In the genomic region with DNA sequence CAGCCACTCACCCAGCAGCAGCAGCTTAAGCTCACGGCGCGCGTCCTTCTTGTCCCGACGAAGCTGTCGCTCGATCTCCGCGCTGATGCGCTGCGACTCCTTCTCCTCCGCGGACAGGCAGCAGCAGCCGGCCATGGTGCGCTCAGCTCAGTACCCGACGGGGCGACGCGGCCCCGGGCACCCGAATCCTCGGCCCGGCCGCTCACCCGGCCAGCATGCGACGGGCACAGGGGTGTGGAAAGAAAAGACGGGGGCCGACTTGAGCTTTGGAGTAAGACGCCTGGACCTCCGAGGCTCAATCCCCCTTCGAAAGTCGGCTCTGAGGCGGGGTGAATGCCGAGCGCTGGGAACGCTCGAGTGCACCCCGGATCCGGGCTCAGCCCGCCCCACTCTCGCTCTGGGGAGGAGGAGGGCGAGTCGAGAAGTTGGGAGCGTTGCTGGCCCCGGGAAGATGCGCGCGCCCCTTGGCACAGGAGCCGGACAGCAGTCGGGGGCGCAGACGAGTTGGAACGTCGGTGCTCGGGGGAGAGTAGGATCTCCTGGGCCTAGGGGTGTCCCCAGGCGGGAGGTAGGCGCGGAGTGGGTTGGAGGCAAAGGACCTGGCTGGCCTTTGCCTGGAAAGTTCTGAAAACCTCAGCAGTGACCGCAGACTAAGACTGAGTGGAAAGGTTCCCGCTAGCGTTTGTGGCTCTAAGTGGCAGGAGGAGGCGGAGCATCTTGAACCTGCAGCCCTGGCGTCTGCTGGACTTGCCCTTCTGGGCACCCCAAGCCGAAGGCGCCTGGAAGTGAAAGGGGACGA, we compare ENCODE assay signal across 8 cellular contexts. TPM values are rescaled to one million over a fixed set of nuclear protein-coding genes. Genes with fewer than 3 reads are reported as not detected.
DNase-seq lines count a peak whose midpoint lies in the region; ATAC-seq and TF ChIP-seq lines count a peak whose summit lies in the region.

A gene (minus strand): TSS at position 664 of the 799 bp plus-strand sequence. CDS start 529 bp downstream, at position 135.

- H3K4me3 ChIP-seq in esophagus muscularis mucosa: peak within 1 kb of the TSS; percentile 59 to 65 (median 62)
- H3K4me3 ChIP-seq in muscle layer of duodenum (ENCODE audit: low read depth in 1 of 2, low read length in 2 of 2): peak within 1 kb of the TSS; percentile 70 to 79

- no peak for TF ChIP-seq EP300 in esophagus muscularis mucosa (IDR thresholded peaks at IDR 0.05)

- no peaks in the 10 kb centered on the region for H3K9me3 ChIP-seq in esophagus muscularis mucosa
- H3K9me3 ChIP-seq in muscle layer of duodenum (ENCODE audit: control insufficient read depth in 1 of 2, low read length in 2 of 2): no peaks in the 10 kb centered on the region

- TF ChIP-seq CTCF in esophagus muscularis mucosa (IDR thresholded peaks at IDR 0.05): no peak

- H3K27me3 ChIP-seq in esophagus muscularis mucosa (peaks cover 0 to 23% (median 3%) of the 10 kb centered on the region in 4 donors), muscle layer of duodenum (ENCODE audit: low read depth, low read length) (no peaks in the 10 kb centered on the region)

- ATAC-seq in HG02973 (IDR thresholded peaks at IDR 0.05; ENCODE audit: unreplicated experiment): no peak
- ATAC-seq in HG03025 (IDR thresholded peaks at IDR 0.05; ENCODE audit: low FRiP score, unreplicated experiment): no peak

- WGBS in esophagus muscularis mucosa: 0% methylated on average over 13 of the region's 69 CpGs

- DNase-seq in Ammon's horn (ENCODE audit: low spot score) (peak; percentile 42), NCI-H2227 (lab: John Stamatoyannopoulos, UW; ENCODE audit: unreplicated experiment) (peak; percentile 42), esophagus muscularis mucosa (ENCODE audit: extremely low spot score) (no peak), SK-N-DZ (ENCODE audit: low spot score) (no peak)
- DNase-seq in stimulated activated CD4-positive, alpha-beta T cell treated with anti-CD3 and anti-CD28 coated beads, Interleukin-4, amount 100 ng/mL, for 24 hours: no peak

- peak within 1 kb of the TSS; percentile 58 to 78 (median 64) for H3K27ac ChIP-seq in esophagus muscularis mucosa (replicated peaks in 1 of 4)
- H3K27ac ChIP-seq in muscle layer of duodenum (ENCODE audit: low read length): no peak within 1 kb of the TSS

- H3K36me3 ChIP-seq in esophagus muscularis mucosa: no peaks in the 10 kb centered on the region
- no peaks in the 10 kb centered on the region for H3K36me3 ChIP-seq in muscle layer of duodenum (ENCODE audit: control insufficient read depth in 1 of 2, insufficient read depth in 2 of 2, low read length in 2 of 2)

- H3K4me1 ChIP-seq in esophagus muscularis mucosa (peaks cover 0 to 35% (median 32%) of the 10 kb centered on the region in 4 donors), muscle layer of duodenum (ENCODE audit: control insufficient read depth in 1 of 2, insufficient read depth in 2 of 2, low read length in 2 of 2) (peaks cover 3 to 15% of the 10 kb centered on the region in 2 donors)

- no peak for TF ChIP-seq POLR2A in esophagus muscularis mucosa (IDR thresholded peaks at IDR 0.05; ENCODE audit: low read depth)

- intact Hi-C loops in esophagus muscularis mucosa (cut with DNase I): loop anchor here (5.0 to 10.0 kb wide), 2 partner anchors 191 to 207 kb away; no protein-coding TSS in a partner anchor

RNA-seq across cellular contexts. Expression of the gene that starts here (rescaled TPM):
- 1 to 10 TPM; 4.7 to 9.4 (median 7.4) TPM for total RNA-seq in esophagus muscularis mucosa
- 0.18 and 0.29 TPM in 2 replicates for polyA plus RNA-seq in SK-N-DZ (2014; cell fraction: cytosol; rRNA removed)
- not detected in 2 replicates for polyA plus RNA-seq in SK-N-DZ (2014; cell fraction: nucleus; rRNA removed)

Comparison
In these comparisons a context has a peak if more than half of its experiments do, and no peak if none do; other contexts are left out.
1. DNase-seq: peak in Ammon's horn (single experiment) and NCI-H2227 (single experiment); none in esophagus muscularis mucosa (single experiment), SK-N-DZ (single experiment) and stimulated activated CD4-positive, alpha-beta T cell treated with anti-CD3 and anti-CD28 coated beads, Interleukin-4, amount 100 ng/mL, for 24 hours (single experiment).